Comparison of ENCODE assay signal across 8 cellular contexts in genomic region chr4:47914219-47914925, GRCh38. TPM values are rescaled to one million over a fixed set of nuclear protein-coding genes. Genes with fewer than 3 reads are reported as not detected.
DNase-seq lines count a peak whose midpoint lies in the region; ATAC-seq and TF ChIP-seq lines count a peak whose summit lies in the region.

Gene NFXL1, minus strand, starts transcription at chr4:47914583. Its CDS starts 380 bp downstream, at chr4:47914203.

- H3K36me3 Mint-ChIP-seq in activated CD4-positive, alpha-beta T cell treated with anti-CD3 and anti-CD28 coated beads, Interleukin-2, amount 10 ng/mL, durations not matched to agents 24 days and 14 days (ENCODE audit: low read depth) = peaks cover 21% of the 10 kb centered on the region

- DNase-seq in C1 segment of cervical spinal cord (lab: John Stamatoyannopoulos, UW) = peak; percentile 84 to 98 (median 96)
- peak; percentile 96 for DNase-seq in NCI-H526 treated with DMSO at 0.1 percent for 48 hours (lab: John Stamatoyannopoulos, UW)
- peak; percentile 98 for DNase-seq in activated CD4-positive, alpha-beta T cell treated with anti-CD3 and anti-CD28 coated beads, Interleukin-2, amount 10 ng/mL, durations not matched to agents 24 days and 14 days
- DNase-seq in coronary artery (ENCODE audit: low spot score) = peak; percentile 99
- DNase-seq in left colon = peak; percentile 98
- peak; percentile 92 to 93 for DNase-seq in stimulated activated CD4-positive, alpha-beta T cell treated with anti-CD3 and anti-CD28 coated beads, Interleukin-1b, Interleukin-23, amount 100 ng/mL, for 4 hours (ENCODE audit: low read depth in 2 of 2)

- H3K4me3 ChIP-seq in coronary artery = peak within 1 kb of the TSS; percentile 95

- H3K27me3 Mint-ChIP-seq in activated CD4-positive, alpha-beta T cell treated with anti-CD3 and anti-CD28 coated beads, Interleukin-2, amount 10 ng/mL, durations not matched to agents 24 days and 14 days = peaks cover 7% of the 10 kb centered on the region

- peaks cover 13% of the 10 kb centered on the region for H3K9me3 Mint-ChIP-seq in activated CD4-positive, alpha-beta T cell treated with anti-CD3 and anti-CD28 coated beads, Interleukin-2, amount 10 ng/mL, durations not matched to agents 24 days and 14 days

- peak within 1 kb of the TSS; percentile 84 for H3K4me3 Mint-ChIP-seq in activated CD4-positive, alpha-beta T cell treated with anti-CD3 and anti-CD28 coated beads, Interleukin-2, amount 10 ng/mL, durations not matched to agents 24 days and 14 days

- peaks cover 25% of the 10 kb centered on the region for H3K4me1 Mint-ChIP-seq in activated CD4-positive, alpha-beta T cell treated with anti-CD3 and anti-CD28 coated beads, Interleukin-2, amount 10 ng/mL, durations not matched to agents 24 days and 14 days

- H3K27ac ChIP-seq in coronary artery = peak within 1 kb of the TSS; percentile 77 to 82

- intact Hi-C loops in activated CD4-positive, alpha-beta T cell treated with anti-CD3 and anti-CD28 coated beads, Interleukin-2, amount 10 ng/mL, durations not matched to agents 24 days and 14 days (cut with micrococcal nuclease) = loop anchor here (1.0 to 10.0 kb wide), 7 partner anchors 42 to 916 kb away; partner anchors contain the start of genes COMMD8, OCIAD1 and SLAIN2
- intact Hi-C loops in left colon (cut with DNase I, micrococcal nuclease) = no loop called here

- TF ChIP-seq CTCF in coronary artery (IDR thresholded peaks at IDR 0.05) = no peak

- peak within 1 kb of the TSS; percentile 91 for H3K27ac Mint-ChIP-seq in activated CD4-positive, alpha-beta T cell treated with anti-CD3 and anti-CD28 coated beads, Interleukin-2, amount 10 ng/mL, durations not matched to agents 24 days and 14 days

- ATAC-seq in GM19351 (IDR thresholded peaks at IDR 0.05; ENCODE audit: unreplicated experiment) (peak; percentile 95), HG03520 (IDR thresholded peaks at IDR 0.05; ENCODE audit: unreplicated experiment) (peak; percentile 98), left colon (peak; percentile 98)

RNA-seq across cellular contexts. Expression of gene NFXL1, which starts in this region (rescaled TPM):
- 11.2 and 15.0 TPM in 2 replicates for total RNA-seq in activated CD4-positive, alpha-beta T cell treated with anti-CD3 and anti-CD28 coated beads, Interleukin-2, amount 10 ng/mL, durations not matched to agents 24 days and 14 days
- total RNA-seq in left colon = 10 to 100 TPM; 11.1 to 12.9 TPM

Comparison
In these comparisons a context has a peak if more than half of its experiments do, and no peak if none do; other contexts are left out.
1. Peak in every context shown above with its lines: DNase-seq, ATAC-seq, H3K4me3 ChIP-seq and H3K27ac ChIP-seq.